In genomic region chr4:52915131-52915645, GRCh38 we compare ENCODE assay signal across 9 cellular contexts.
"Had no signal": no experiment of that assay in that cellular context is flagged by ENCODE, and none has a peak within 500 bp of the region (broad histone marks: within the 10 kb centered on the region; RNA-seq: fewer than 3 reads in every experiment).

No MANE protein-coding gene starts in this region.

- H3K79me2 ChIP-seq: parathyroid adenoma had no signal

- H2AFZ ChIP-seq: parathyroid adenoma had no signal

- H3K27ac ChIP-seq: parathyroid adenoma, SK-N-MC had no signal

- H3K9me3 Mint-ChIP-seq: stimulated activated naive B cell treated with anti-CD40 and anti-IgM and Interleukin-4, amounts not matched to agents 10 μg/mL and 1 μg/mL and 100 μg/mL, for 72 hours had no signal

- DNase-seq: activated CD4-positive, alpha-beta T cell treated with anti-CD3 and anti-CD28 coated beads, Interleukin-2, amount 50 U/mL, for 1 hour; activated CD4-positive, CD25-positive, alpha-beta regulatory T cell; activated naive CD4-positive, alpha-beta T cell treated with anti-CD3 and anti-CD28 coated beads, Interleukin-2, amount 50 U/mL, for 16 hours; erythroblast; stimulated activated CD4-positive, alpha-beta T cell treated with anti-CD3 and anti-CD28 coated beads, Interleukin-12 subunit alpha, Interleukin-12 subunit beta, amount 100 ng/mL, for 4 hours; stimulated activated CD4-positive, alpha-beta T cell treated with anti-CD3 and anti-CD28 coated beads, Interleukin-2, amount 100 ng/mL, for 48 hours; stimulated activated naive B cell treated with anti-CD40 and anti-IgM and Interleukin-4, amounts not matched to agents 10 μg/mL and 1 μg/mL and 100 μg/mL, for 72 hours had no signal

- H3K4me3 Mint-ChIP-seq: stimulated activated naive B cell treated with anti-CD40 and anti-IgM and Interleukin-4, amounts not matched to agents 10 μg/mL and 1 μg/mL and 100 μg/mL, for 72 hours had no signal

- H3K27ac Mint-ChIP-seq: stimulated activated naive B cell treated with anti-CD40 and anti-IgM and Interleukin-4, amounts not matched to agents 10 μg/mL and 1 μg/mL and 100 μg/mL, for 72 hours had no signal

- H3K4me1 ChIP-seq: parathyroid adenoma had no signal

- ATAC-seq: stimulated activated naive B cell treated with anti-CD40 and anti-IgM and Interleukin-4, amounts not matched to agents 10 μg/mL and 1 μg/mL and 100 μg/mL, for 72 hours had no signal

- H3K9ac ChIP-seq: parathyroid adenoma had no signal

- H3K27me3 Mint-ChIP-seq: stimulated activated naive B cell treated with anti-CD40 and anti-IgM and Interleukin-4, amounts not matched to agents 10 μg/mL and 1 μg/mL and 100 μg/mL, for 72 hours had no signal

- H3K4me3 ChIP-seq: SK-N-MC had no signal
